In the genomic region with DNA sequence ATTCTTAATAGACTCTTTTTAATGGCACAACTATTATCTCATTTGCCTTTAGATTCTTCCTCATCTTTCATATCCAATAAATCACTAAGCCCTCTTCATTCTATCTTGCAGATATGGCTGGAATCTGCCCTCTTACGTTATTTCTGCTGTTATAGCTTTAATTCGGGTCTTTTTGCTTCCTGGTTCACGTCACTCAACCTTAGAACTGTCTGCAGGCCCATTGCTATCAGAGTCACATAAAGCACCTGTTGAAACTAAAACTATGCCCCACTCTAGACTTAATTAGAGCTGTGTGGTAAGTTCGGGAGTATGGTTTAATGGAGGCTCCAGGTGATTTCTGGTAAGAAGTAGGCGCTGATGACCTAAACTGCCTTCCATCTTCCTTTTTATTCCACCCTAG, we compare ENCODE assay signal across 8 cellular contexts. TPM values are rescaled to one million over a fixed set of nuclear protein-coding genes. Genes with fewer than 3 reads are reported as not detected.
DNase-seq lines count a peak whose midpoint lies in the region; ATAC-seq and TF ChIP-seq lines count a peak whose summit lies in the region.

No MANE protein-coding gene starts in this region.

- H3K4me1 ChIP-seq in HUES64 (ENCODE audit: insufficient read depth, low read length) (peaks cover 18% of the 10 kb centered on the region), breast epithelium (peaks cover 0 to 7% of the 10 kb centered on the region in 2 donors)

- H3K27ac ChIP-seq in HUES64 (ENCODE audit: low read depth, low read length) (no peak overlapping the region), breast epithelium (no peak overlapping the region)

- H3K4me3 ChIP-seq in HUES64 (ENCODE audit: low read length) (peak overlapping the region; percentile 95), breast epithelium (peak overlapping the region; percentile 63 to 83 (median 79))

- H3K27me3 ChIP-seq in HUES64 (ENCODE audit: insufficient read depth, low read length) (no peaks in the 10 kb centered on the region), breast epithelium (no peaks in the 10 kb centered on the region)

- H3K36me3 ChIP-seq in HUES64 (ENCODE audit: insufficient read depth, low read length) (0 out of 2 replicates have a peak, but pooled peaks cover 2% of the 10 kb centered on the region), breast epithelium (no peaks in the 10 kb centered on the region)

- H3K9ac ChIP-seq in HUES64 (ENCODE audit: low read depth, low read length) = peak overlapping the region; percentile 94; the same call in 1 of the 2 replicates

- ATAC-seq in naive B cell (ENCODE audit: low read depth in 2 of 2) (no peak), GM19328 (IDR thresholded peaks at IDR 0.05; ENCODE audit: unreplicated experiment) (no peak), HG03135 (IDR thresholded peaks at IDR 0.05; ENCODE audit: unreplicated experiment) (no peak)

- H3K9me3 ChIP-seq in HUES64 (ENCODE audit: insufficient read depth, low read depth, low read length) = no peaks in the 10 kb centered on the region
- H3K9me3 ChIP-seq in breast epithelium = no peaks in the 10 kb centered on the region

- TF ChIP-seq CTCF in CD14-positive monocyte (IDR thresholded peaks at IDR 0.05) (no peak), breast epithelium (IDR thresholded peaks at IDR 0.05) (no peak)

- 71% methylated on average over 3 of the region's 5 CpGs for WGBS in HUES64

- no peak for TF ChIP-seq POLR2A in breast epithelium (IDR thresholded peaks at IDR 0.05)

- H3K9me3 Mint-ChIP-seq in CD14-positive monocyte (no peaks in the 10 kb centered on the region), naive B cell (peaks cover 0 to 4% (median 0%) of the 10 kb centered on the region in 7 donors)

- peak overlapping the region; percentile 95 for H3K4me3 Mint-ChIP-seq in CD14-positive monocyte
- H3K4me3 Mint-ChIP-seq in naive B cell = peak overlapping the region; percentile 93 to 100 (median 98)

- H3K27ac Mint-ChIP-seq in CD14-positive monocyte (peak overlapping the region in 2 of 7 donors; percentile 44 to 97), naive B cell (peak overlapping the region; percentile 96 to 100 (median 98))

- peaks cover 0 to 3% (median 0%) of the 10 kb centered on the region in 3 donors for H3K27me3 Mint-ChIP-seq in CD14-positive monocyte (ENCODE audit: low read depth in 3 of 3)
- no peaks in the 10 kb centered on the region for H3K27me3 Mint-ChIP-seq in naive B cell

- DNase-seq in CD14-positive monocyte (ENCODE audit: low spot score) (no peak), breast epithelium (ENCODE audit: low spot score in 2 of 2) (no peak), naive B cell (no peak), posterior cingulate gyrus (no peak), NCI-H345 treated with DMSO at 0.1 percent for 48 hours (lab: John Stamatoyannopoulos, UW; ENCODE audit: unreplicated experiment) (no peak)

- peaks cover 20% of the 10 kb centered on the region for H3K4me1 Mint-ChIP-seq in CD14-positive monocyte
- H3K4me1 Mint-ChIP-seq in naive B cell = peaks cover 48 to 66% (median 51%) of the 10 kb centered on the region in 3 donors

- peaks cover 0 to 9% of the 10 kb centered on the region in 2 donors for H3K36me3 Mint-ChIP-seq in CD14-positive monocyte
- peaks cover 14 to 16% of the 10 kb centered on the region in 2 donors for H3K36me3 Mint-ChIP-seq in naive B cell

- intact Hi-C loops in CD14-positive monocyte (cut with micrococcal nuclease) (no loop called here), breast epithelium (cut with DNase I; ENCODE audit: low total_unique reads) (loop anchor here (2.0 kb wide), 1 partner anchor 32 kb away; no protein-coding TSS in a partner anchor), posterior cingulate gyrus (cut with DNase I) (no loop called here)

RNA-seq across cellular contexts. Expression of a gene that starts 1.0 kb away (rescaled TPM):
- polyA plus RNA-seq in CD14-positive monocyte = 1 to 10 TPM; 5.8 to 7.8 TPM
- 15.4 TPM for polyA plus RNA-seq in HUES64 (2013, experiment 1 of 2)
- 13.1 TPM for polyA plus RNA-seq in HUES64 (2013, experiment 2 of 2)
- total RNA-seq in breast epithelium = 10 to 100 TPM in 1 of 3 donors, 1 to 10 TPM in 2; 7.4 to 17.1 (median 9.2) TPM
- polyA plus RNA-seq in naive B cell (ENCODE audit: low read depth in 6 of 6) = 10 to 100 TPM; 82.0 to 97.2 (median 88.6) TPM

RNA-seq across cellular contexts. Expression of a gene that starts 1.1 kb away (rescaled TPM):
- 1 to 10 TPM; 4.5 to 6.7 TPM for polyA plus RNA-seq in CD14-positive monocyte
- polyA plus RNA-seq in HUES64 (2013, experiment 1 of 2) = 14.8 TPM
- polyA plus RNA-seq in HUES64 (2013, experiment 2 of 2) = 14.6 TPM
- total RNA-seq in breast epithelium = 1 to 10 TPM; 1.4 to 7.6 (median 4.3) TPM
- polyA plus RNA-seq in naive B cell (ENCODE audit: low read depth in 6 of 6) = 10 to 100 TPM; 14.1 to 38.8 (median 18.1) TPM

Comparison
In these comparisons a context has a peak if more than half of its experiments do, and no peak if none do; other contexts are left out.
1. RNA of a gene that starts 1.0 kb away (polyA plus RNA-seq): 82.0 to 97.2 TPM in naive B cell; 5.8 to 7.8 TPM in CD14-positive monocyte; every median in the first group is over 4 times any median in the second.